In the genomic region with DNA sequence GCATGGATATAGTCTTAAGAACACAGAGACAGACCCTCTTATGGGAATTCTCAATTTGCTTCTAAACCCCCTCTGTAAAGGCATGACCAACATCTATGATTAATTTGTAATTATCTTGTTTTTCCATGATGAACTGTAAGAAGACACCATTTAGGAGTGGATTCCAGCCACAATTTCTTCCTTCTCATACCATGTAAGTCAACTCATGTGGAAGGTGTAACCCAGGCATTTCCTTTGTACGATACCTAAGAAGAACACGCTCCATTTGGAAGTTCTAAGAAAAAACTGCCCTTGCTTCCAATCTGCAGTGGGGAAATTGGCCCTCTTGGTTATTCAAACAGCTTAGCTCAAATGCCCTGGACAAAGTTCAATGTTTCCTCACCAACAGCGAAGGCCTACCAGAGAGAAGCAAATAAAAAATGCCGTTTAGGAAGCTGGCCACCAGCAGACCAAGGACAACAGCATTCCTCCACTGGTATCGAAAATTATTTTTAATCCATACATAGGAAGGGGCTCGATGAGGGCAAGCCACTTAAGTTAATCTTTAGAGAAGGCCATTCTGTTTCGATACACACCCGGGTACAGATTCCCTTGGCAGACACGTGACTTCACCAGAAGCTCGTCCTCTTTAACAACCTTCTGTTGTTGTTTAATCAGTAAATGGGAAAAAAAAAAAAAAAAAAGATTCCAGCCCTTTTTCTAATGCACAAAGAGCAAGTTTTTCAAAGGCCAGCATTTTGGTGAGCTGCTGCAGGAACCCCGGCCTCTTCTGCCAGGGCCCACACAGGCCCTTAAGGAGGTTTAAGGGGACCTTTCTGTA, we compare ENCODE assay signal across 8 cellular contexts. TPM values are rescaled to one million over a fixed set of nuclear protein-coding genes. Genes with fewer than 3 reads are reported as not detected.
DNase-seq lines count a peak whose midpoint lies in the region; ATAC-seq and TF ChIP-seq lines count a peak whose summit lies in the region.

No MANE protein-coding gene starts in this region.

- DNase-seq in ACHN (peak; percentile 6), LoVo (ENCODE audit: low spot score) (peak; percentile 21), endodermal cell (no peak), T-helper 9 cell (no peak), SHP77 (lab: John Stamatoyannopoulos, UW) (no peak)
- DNase-seq in stimulated activated naive CD4-positive, alpha-beta T cell (lab: John Stamatoyannopoulos, UW): no peak

- ATAC-seq in GM21423 (IDR thresholded peaks at IDR 0.05; ENCODE audit: unreplicated experiment): no peak

- H3K4me1 ChIP-seq in endodermal cell (ENCODE audit: control insufficient read depth, insufficient read depth, low read length): peaks cover 6% of the 10 kb centered on the region
- peaks cover 11 to 30% of the 10 kb centered on the region in 2 donors for H3K4me1 ChIP-seq in muscle layer of duodenum (ENCODE audit: control insufficient read depth in 1 of 2, insufficient read depth in 2 of 2, low read length in 2 of 2)

- H3K9me3 Mint-ChIP-seq in endodermal cell: no peaks in the 10 kb centered on the region

- H3K36me3 ChIP-seq in endodermal cell (ENCODE audit: control insufficient read depth, insufficient read depth, low read length) (peaks cover 12% of the 10 kb centered on the region), muscle layer of duodenum (ENCODE audit: control insufficient read depth in 1 of 2, insufficient read depth in 2 of 2, low read length in 2 of 2) (peaks cover 7 to 10% of the 10 kb centered on the region in 2 donors)

- no peaks in the 10 kb centered on the region for H3K27me3 ChIP-seq in endodermal cell (ENCODE audit: control insufficient read depth, insufficient read depth, low read length, poor library complexity, severe bottlenecking)
- no peaks in the 10 kb centered on the region for H3K27me3 ChIP-seq in muscle layer of duodenum (ENCODE audit: low read depth, low read length)

- 64 to 76% methylated on average over 7 to 11 of the region's 11 CpGs for WGBS in endodermal cell (ENCODE audit: insufficient coverage in 1 of 2, insufficient read length in 1 of 2), 2 experiments

- H3K36me3 Mint-ChIP-seq in endodermal cell (ENCODE audit: low read depth): peaks cover 23% of the 10 kb centered on the region

- in situ Hi-C loops in ACHN (cut with HindIII; ENCODE audit: low pct_ligation_motif_present, low pct_unique_long_range_greater_than_20kb, low sequenced_read_pairs): no loop called here

- TF ChIP-seq CTCF in endodermal cell (conservative IDR thresholded peaks at IDR 0.05): no peak

- peak overlapping the region; percentile 79 for H3K4me3 ChIP-seq in endodermal cell (ENCODE audit: low read length)
- peak overlapping the region; percentile 70 to 95 for H3K4me3 ChIP-seq in muscle layer of duodenum (ENCODE audit: low read depth in 1 of 2, low read length in 2 of 2)

- H3K9ac ChIP-seq in endodermal cell (ENCODE audit: extremely low read depth, low read length, poor library complexity, severe bottlenecking): peak overlapping the region; percentile 40

- peak overlapping the region; percentile 57 for H3K27ac ChIP-seq in endodermal cell (ENCODE audit: low read depth, low read length)
- peak overlapping the region; percentile 78 for H3K27ac ChIP-seq in muscle layer of duodenum (ENCODE audit: low read length)

- H3K27me3 Mint-ChIP-seq in endodermal cell (ENCODE audit: insufficient read depth): no peaks in the 10 kb centered on the region

- peak overlapping the region; percentile 89 for H3K27ac Mint-ChIP-seq in endodermal cell

- peak overlapping the region; percentile 72 for H3K4me3 Mint-ChIP-seq in endodermal cell

- H3K9me3 ChIP-seq in endodermal cell (ENCODE audit: control insufficient read depth, low read length) (no peaks in the 10 kb centered on the region), muscle layer of duodenum (ENCODE audit: control insufficient read depth in 1 of 2, low read length in 2 of 2) (no peaks in the 10 kb centered on the region)

- peaks cover 32% of the 10 kb centered on the region for H3K4me1 Mint-ChIP-seq in endodermal cell

RNA-seq across cellular contexts. Expression of gene DHRSX, which starts 2.6 kb away (rescaled TPM):
- 10 to 100 TPM; 36.5 to 45.4 TPM for total RNA-seq in endodermal cell
- 43.9 TPM for polyA plus RNA-seq in endodermal cell (2013, experiment 1 of 2)
- polyA plus RNA-seq in endodermal cell (2013, experiment 2 of 2): 47.7 TPM

RNA-seq across cellular contexts. Expression of gene ZBED1, which starts 2.6 kb away (rescaled TPM):
- total RNA-seq in endodermal cell: 10 to 100 TPM; 55.8 to 71.9 TPM
- polyA plus RNA-seq in endodermal cell (2013, experiment 1 of 2): 39.2 TPM
- 41.0 TPM for polyA plus RNA-seq in endodermal cell (2013, experiment 2 of 2)

Comparison
In these comparisons a context has a peak if more than half of its experiments do, and no peak if none do; other contexts are left out.
1. DNase-seq: peak in ACHN (single experiment) and LoVo (single experiment); none in endodermal cell (single experiment), stimulated activated naive CD4-positive, alpha-beta T cell (0 of 6), T-helper 9 cell (single experiment) and SHP77 (0 of 2).